ENCODE assay signal across 1 cellular context in genomic region chr1:218250492-218250891, GRCh38.
TF ChIP-seq lines count a peak whose summit lies in the region.

No MANE protein-coding gene starts in this region.

TF ChIP-seq in WTC11, 78 proteins besides CTCF, POLR2A, EP300 and RAD21 (continued from another document):
- TF ChIP-seq CDX4 (CRISPR knock-in tag; IDR thresholded peaks at IDR 0.05; ENCODE audit: borderline replicate concordance) (no peak), ZNF425 (CRISPR knock-in tag; conservative IDR thresholded peaks at IDR 0.05) (no peak), JUN (CRISPR knock-in tag; IDR thresholded peaks at IDR 0.05) (no peak)
